14 cellular contexts compared by ENCODE assay signal in genomic region chr2:181308731-181309130, GRCh38.
DNase-seq lines count a peak whose midpoint lies in the region; ATAC-seq and TF ChIP-seq lines count a peak whose summit lies in the region.
"Had no signal": no experiment of that assay in that cellular context is flagged by ENCODE, and none has a peak within 500 bp of the region (broad histone marks: within the 10 kb centered on the region; RNA-seq: fewer than 3 reads in every experiment).

No MANE protein-coding gene starts in this region.

- peak overlapping the region; percentile 80 for H3K4me2 ChIP-seq in DOHH2 (ENCODE audit: low read length)

- no peak for ATAC-seq in natural killer cell treated with Interleukin-12 subunit alpha and Interleukin-12 subunit beta and Interleukin-15 and Interleukin-18, amount 100 ng/mL, for 72 hours
- ATAC-seq in GM19395 (IDR thresholded peaks at IDR 0.05; ENCODE audit: unreplicated experiment) (no peak), HG02588 (IDR thresholded peaks at IDR 0.05; ENCODE audit: unreplicated experiment) (no peak), HG03354 (IDR thresholded peaks at IDR 0.05; ENCODE audit: poor library complexity, severe bottlenecking, unreplicated experiment) (no peak), HG03039 (IDR thresholded peaks at IDR 0.05; ENCODE audit: unreplicated experiment) (no peak)
- ATAC-seq: HCT116 had no signal

- intact Hi-C loops in activated T-helper 2 cell treated with anti-CD3 and anti-CD28 coated beads, Interferon-gamma antibody, Interleukin-2, Interleukin-4, amounts not matched to agents 10 μg/mL and 5 μg/mL and 100 μg/mL, durations not matched to agents 14 hours and 24 hours and 36 hours (cut with micrococcal nuclease), result loop anchor here (5.0 kb wide), 2 partner anchors 66 to 484 kb away; no protein-coding TSS in a partner anchor

- peak overlapping the region; percentile 93 for H3K27ac Mint-ChIP-seq in activated T-helper 2 cell treated with anti-CD3 and anti-CD28 coated beads, Interferon-gamma antibody, Interleukin-2, Interleukin-4, amounts not matched to agents 10 μg/mL and 5 μg/mL and 100 μg/mL, durations not matched to agents 14 hours and 24 hours and 36 hours
- H3K27ac Mint-ChIP-seq in natural killer cell treated with Interleukin-12 subunit alpha and Interleukin-12 subunit beta and Interleukin-15 and Interleukin-18, amount 100 ng/mL, for 72 hours, result peak overlapping the region; percentile 94 to 99
- H3K27ac Mint-ChIP-seq: endodermal cell, nephron progenitor cell, type B pancreatic cell had no signal

- H3K9me3 Mint-ChIP-seq in activated T-helper 2 cell treated with anti-CD3 and anti-CD28 coated beads, Interferon-gamma antibody, Interleukin-2, Interleukin-4, amounts not matched to agents 10 μg/mL and 5 μg/mL and 100 μg/mL, durations not matched to agents 14 hours and 24 hours and 36 hours, result no peaks in the 10 kb centered on the region
- no peaks in the 10 kb centered on the region for H3K9me3 Mint-ChIP-seq in natural killer cell treated with Interleukin-12 subunit alpha and Interleukin-12 subunit beta and Interleukin-15 and Interleukin-18, amount 100 ng/mL, for 72 hours
- H3K9me3 Mint-ChIP-seq: endodermal cell, nephron progenitor cell, type B pancreatic cell had no signal

- H3K4me3 ChIP-seq in DOHH2 (ENCODE audit: low read length), result peak overlapping the region; percentile 67
- H3K4me3 ChIP-seq: sigmoid colon had no signal

- H3K27ac ChIP-seq in DOHH2 (ENCODE audit: low read depth, low read length) (peak overlapping the region; percentile 97), KOPT-K1 (ENCODE audit: low read depth, low read length, poor library complexity, severe bottlenecking) (peak overlapping the region; percentile 97)
- H3K27ac ChIP-seq: sigmoid colon had no signal

- H3K27me3 Mint-ChIP-seq in activated T-helper 2 cell treated with anti-CD3 and anti-CD28 coated beads, Interferon-gamma antibody, Interleukin-2, Interleukin-4, amounts not matched to agents 10 μg/mL and 5 μg/mL and 100 μg/mL, durations not matched to agents 14 hours and 24 hours and 36 hours (ENCODE audit: low read depth), result no peaks in the 10 kb centered on the region
- no peaks in the 10 kb centered on the region for H3K27me3 Mint-ChIP-seq in natural killer cell treated with Interleukin-12 subunit alpha and Interleukin-12 subunit beta and Interleukin-15 and Interleukin-18, amount 100 ng/mL, for 72 hours
- H3K27me3 Mint-ChIP-seq: type B pancreatic cell had no signal

- no peaks in the 10 kb centered on the region for H4K20me1 ChIP-seq in DOHH2 (ENCODE audit: control insufficient read depth, insufficient read depth, low read depth, low read length)

- H3K36me3 Mint-ChIP-seq in activated T-helper 2 cell treated with anti-CD3 and anti-CD28 coated beads, Interferon-gamma antibody, Interleukin-2, Interleukin-4, amounts not matched to agents 10 μg/mL and 5 μg/mL and 100 μg/mL, durations not matched to agents 14 hours and 24 hours and 36 hours (ENCODE audit: low read depth), result no peaks in the 10 kb centered on the region
- no peaks in the 10 kb centered on the region for H3K36me3 Mint-ChIP-seq in natural killer cell treated with Interleukin-12 subunit alpha and Interleukin-12 subunit beta and Interleukin-15 and Interleukin-18, amount 100 ng/mL, for 72 hours
- H3K36me3 Mint-ChIP-seq: type B pancreatic cell had no signal

- H3K9me3 ChIP-seq in DOHH2 (ENCODE audit: control insufficient read depth, insufficient read depth, low read length) (no peaks in the 10 kb centered on the region), KOPT-K1 (ENCODE audit: insufficient read depth, low read length, poor library complexity, severe bottlenecking) (no peaks in the 10 kb centered on the region)
- H3K9me3 ChIP-seq: sigmoid colon had no signal

- H3K4me3 Mint-ChIP-seq in activated T-helper 2 cell treated with anti-CD3 and anti-CD28 coated beads, Interferon-gamma antibody, Interleukin-2, Interleukin-4, amounts not matched to agents 10 μg/mL and 5 μg/mL and 100 μg/mL, durations not matched to agents 14 hours and 24 hours and 36 hours (ENCODE audit: low read depth), result peak overlapping the region; percentile 70
- peak overlapping the region; percentile 83 for H3K4me3 Mint-ChIP-seq in natural killer cell treated with Interleukin-12 subunit alpha and Interleukin-12 subunit beta and Interleukin-15 and Interleukin-18, amount 100 ng/mL, for 72 hours
- H3K4me3 Mint-ChIP-seq: endodermal cell, nephron progenitor cell, type B pancreatic cell had no signal

- no peak for DNase-seq in activated T-helper 2 cell treated with anti-CD3 and anti-CD28 coated beads, Interferon-gamma antibody, Interleukin-2, Interleukin-4, amounts not matched to agents 10 μg/mL and 5 μg/mL and 100 μg/mL, durations not matched to agents 14 hours and 24 hours and 36 hours (ENCODE audit: low spot score)
- no peak for DNase-seq in natural killer cell treated with Interleukin-12 subunit alpha and Interleukin-12 subunit beta and Interleukin-15 and Interleukin-18, amount 100 ng/mL, for 72 hours (ENCODE audit: low spot score)
- DNase-seq: endodermal cell; nephron progenitor cell; NK-92 treated with Interleukin-12 subunit alpha and Interleukin-12 subunit beta, amount 100 ng/mL, for 24 hours; sigmoid colon had no signal

- H3K36me3 ChIP-seq in DOHH2 (ENCODE audit: control insufficient read depth, low read length) (peaks cover 3% of the 10 kb centered on the region; the same call in 1 of the 2 replicates), KOPT-K1 (ENCODE audit: insufficient read depth, low read length) (no peaks in the 10 kb centered on the region)
- H3K36me3 ChIP-seq: sigmoid colon had no signal

- H3K4me1 Mint-ChIP-seq in activated T-helper 2 cell treated with anti-CD3 and anti-CD28 coated beads, Interferon-gamma antibody, Interleukin-2, Interleukin-4, amounts not matched to agents 10 μg/mL and 5 μg/mL and 100 μg/mL, durations not matched to agents 14 hours and 24 hours and 36 hours (ENCODE audit: low read depth), result peaks cover 77% of the 10 kb centered on the region
- peaks cover 63 to 83% of the 10 kb centered on the region in 2 donors for H3K4me1 Mint-ChIP-seq in natural killer cell treated with Interleukin-12 subunit alpha and Interleukin-12 subunit beta and Interleukin-15 and Interleukin-18, amount 100 ng/mL, for 72 hours (ENCODE audit: low read depth in 2 of 2)

- H3K27me3 ChIP-seq in DOHH2 (ENCODE audit: control insufficient read depth, low read length), result no peaks in the 10 kb centered on the region
- H3K27me3 ChIP-seq: sigmoid colon had no signal

- H3F3A ChIP-seq in DOHH2 (ENCODE audit: control insufficient read depth, insufficient read depth), result peaks cover 38% of the 10 kb centered on the region

- no peak for TF ChIP-seq CTCF in DOHH2 (IDR thresholded peaks at IDR 0.05; ENCODE audit: low read depth, low read length, poor library complexity, severe bottlenecking)

- H3K79me2 ChIP-seq in DOHH2 (ENCODE audit: control insufficient read depth, low read length), result no peaks in the 10 kb centered on the region

- H3K4me1 ChIP-seq in DOHH2 (ENCODE audit: control insufficient read depth, low read length), result peaks cover 99% of the 10 kb centered on the region

- no peaks in the 10 kb centered on the region for H3K9me2 ChIP-seq in DOHH2 (replicated peaks; ENCODE audit: control insufficient read depth, low read length)
